In the genomic region with DNA sequence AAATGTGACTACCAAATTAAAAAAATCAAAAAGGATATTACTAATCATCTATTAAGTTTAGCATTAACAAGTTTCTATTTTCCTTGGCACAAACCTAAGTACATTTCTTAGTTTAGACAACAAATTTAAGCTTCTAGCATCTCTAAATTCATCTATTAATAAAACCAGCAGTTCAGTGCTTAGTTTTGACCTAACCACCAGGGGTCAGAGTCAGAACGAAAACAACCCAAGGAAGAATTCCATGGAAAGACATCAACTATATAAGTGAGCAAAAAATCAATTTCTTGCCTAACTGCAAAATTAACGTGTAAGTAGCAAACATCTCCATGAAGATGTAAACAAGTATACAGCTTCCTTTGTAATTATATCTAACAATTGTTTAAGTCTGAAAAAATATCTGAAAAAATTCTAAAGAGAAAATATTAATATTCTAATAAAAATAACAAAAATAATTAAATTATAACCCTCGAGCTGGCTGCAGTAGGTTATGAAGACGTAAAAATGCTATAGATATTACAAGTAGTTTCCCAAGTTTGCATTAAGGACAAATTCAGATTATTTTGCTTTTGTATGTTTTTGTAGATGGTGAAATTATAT, we compare ENCODE assay signal across 8 cellular contexts.
A peak's percentile ranks its signal among the peaks of the same experiment; 100 is the strongest.
DNase-seq lines count a peak whose midpoint lies in the region; ATAC-seq, FAIRE-seq and TF ChIP-seq lines count a peak whose summit lies in the region.

No MANE protein-coding gene starts in this region.

- no peak overlapping the region for H3K4me3 ChIP-seq in small intestine (ENCODE audit: low read depth in 1 of 2, low read length in 2 of 2)

- peak; percentile 76 for FAIRE-seq in small intestine (lab: Jason Lieb, UNC)

- ATAC-seq in GM19351 (IDR thresholded peaks at IDR 0.05; ENCODE audit: unreplicated experiment) (no peak), esophagus mucosa (no peak)

- H3K27me3 ChIP-seq in small intestine (ENCODE audit: control insufficient read depth in 2 of 2, insufficient read depth in 2 of 2, low read length in 2 of 2) = no peaks in the 10 kb centered on the region

- H3K36me3 ChIP-seq in small intestine (ENCODE audit: control insufficient read depth in 2 of 2, insufficient read depth in 2 of 2, low read length in 2 of 2) = no peaks in the 10 kb centered on the region

- no peaks in the 10 kb centered on the region for H3K9me3 Mint-ChIP-seq in endothelial cell (ENCODE audit: unreplicated experiment)

- H3K4me1 ChIP-seq in small intestine (ENCODE audit: control insufficient read depth in 2 of 2, insufficient read depth in 1 of 2, low read depth in 1 of 2, low read length in 1 of 2) = peaks cover 0 to 2% of the 10 kb centered on the region in 2 donors

- TF ChIP-seq CTCF in endothelial cell (IDR thresholded peaks at IDR 0.05; ENCODE audit: unreplicated experiment) = peak; percentile 73

- H3K27ac Mint-ChIP-seq in endothelial cell (ENCODE audit: unreplicated experiment) = no peak overlapping the region

- H3K27ac ChIP-seq in small intestine (ENCODE audit: low read depth in 1 of 2, low read length in 1 of 2) = no peak overlapping the region

- no peak overlapping the region for H3K4me3 Mint-ChIP-seq in endothelial cell (ENCODE audit: unreplicated experiment)

- no peaks in the 10 kb centered on the region for H3K27me3 Mint-ChIP-seq in endothelial cell (ENCODE audit: unreplicated experiment)

- H3K9me3 ChIP-seq in small intestine (ENCODE audit: control insufficient read depth, low read depth) = no peaks in the 10 kb centered on the region

- no peaks in the 10 kb centered on the region for H3K4me1 Mint-ChIP-seq in endothelial cell (ENCODE audit: unreplicated experiment)

- no peaks in the 10 kb centered on the region for H3K36me3 Mint-ChIP-seq in endothelial cell (ENCODE audit: low read depth, unreplicated experiment)

- peak; percentile 36 for DNase-seq in SKM-1 (lab: John Stamatoyannopoulos, UW; ENCODE audit: unreplicated experiment)
- DNase-seq in SKM-1 treated with dmso at 0.1 percent for 144 hours (lab: John Stamatoyannopoulos, UW; ENCODE audit: unreplicated experiment) = no peak
- peak; percentile 64 to 78 for DNase-seq in NCI-H446 (lab: John Stamatoyannopoulos, UW)
- DNase-seq in endothelial cell (ENCODE audit: low spot score) = peak; percentile 35
- DNase-seq in small intestine = peak; percentile 56
- no peak for DNase-seq in foreskin melanocyte

- WGBS in small intestine, 3 donors = 32 to 41% (median 33%) methylated on average over 4 of the region's 4 CpGs

Comparison
In these comparisons a context has a peak if more than half of its experiments do, and no peak if none do; other contexts are left out.
1. DNase-seq: peak in SKM-1 (single experiment), NCI-H446 (2 of 2), endothelial cell (single experiment) and small intestine (single experiment); none in SKM-1 treated with dmso at 0.1 percent for 144 hours (single experiment) and foreskin melanocyte (single experiment).